Comparison of ENCODE assay signal across 28 cellular contexts in genomic region chr3:63304421-63304820, GRCh38. TPM values are rescaled to one million over a fixed set of nuclear protein-coding genes. Genes with fewer than 3 reads are reported as not detected.
"Had no signal": no experiment of that assay in that cellular context is flagged by ENCODE, and none has a peak within 500 bp of the region (broad histone marks: within the 10 kb centered on the region; RNA-seq: fewer than 3 reads in every experiment).

No MANE protein-coding gene starts in this region.

- DNase-seq: activated CD4-positive, alpha-beta memory T cell treated with anti-CD3 and anti-CD28 coated beads for 36 hours; activated CD4-positive, alpha-beta T cell treated with anti-CD3 and anti-CD28 coated beads, Interleukin-2, amount 10 ng/mL, durations not matched to agents 7 days and 5 days; activated CD4-positive, CD25-positive, alpha-beta regulatory T cell; activated CD8-positive, alpha-beta memory T cell treated with anti-CD3 and anti-CD28 coated beads for 24 hours; activated gamma-delta T cell treated with Interleukin-2 at 50 U/mL for 16 hours; activated naive CD4-positive, alpha-beta T cell treated with anti-CD3 and anti-CD28 coated beads, Interleukin-2, amount 10 ng/mL, durations not matched to agents 7 days and 5 days; activated naive CD8-positive, alpha-beta T cell treated with anti-CD3 and anti-CD28 coated beads for 36 hours; activated T-cell treated with anti-CD3 and anti-CD28 coated beads, Interleukin-2, amount 50 U/mL, for 4 hours; brain microvascular endothelial cell; Karpas-422; MM.1S; NCI-H1105 treated with DMSO at 0.1 percent for 48 hours; NCI-H1436 treated with DMSO at 0.1 percent for 48 hours; NCI-H187; NCI-H2081 treated with DMSO at 0.1 percent for 48 hours; NCI-H226; NCI-H510A treated with DMSO at 0.1 percent for 48 hours; NCI-H69; Peyer's patch; Right ventricle myocardium superior; SJCRH30; SK-N-SH; T-helper 1 cell had no signal

- H3K9ac ChIP-seq: SK-N-SH had no signal

- H3K36me3 ChIP-seq: brain microvascular endothelial cell, cardiac muscle cell, Peyer's patch, SJCRH30 had no signal

- H3K27me3 ChIP-seq: brain microvascular endothelial cell, Peyer's patch, SJCRH30 had no signal

- H3K27ac ChIP-seq: brain microvascular endothelial cell, cardiac muscle cell, Peyer's patch, RWPE1, SJCRH30, VCaP had no signal

- H3K9me3 ChIP-seq: Peyer's patch, SJCRH30, SK-N-SH had no signal

- H3K4me1 ChIP-seq: Peyer's patch, SJCRH30 had no signal

- H3K4me3 ChIP-seq: cardiac muscle cell, K562, Peyer's patch, SJCRH30 had no signal

- H3K4me2 ChIP-seq: SK-N-SH had no signal

RNA-seq across cellular contexts. Expression of gene SYNPR, which starts 26.3 kb away (rescaled TPM):
- polyA plus RNA-seq: adipose tissue, K562, SK-N-SH had no signal
